In genomic region chr17:5486206-5487124, GRCh38 we compare ENCODE assay signal across 8 cellular contexts. TPM values are rescaled to one million over a fixed set of nuclear protein-coding genes. Genes with fewer than 3 reads are reported as not detected.
DNase-seq lines count a peak whose midpoint lies in the region; ATAC-seq, FAIRE-seq and TF ChIP-seq lines count a peak whose summit lies in the region.

TSS of gene MIS12 (plus strand) at chr17:5486566. CDS start at chr17:5488863, 2,297 bp downstream.

- DNase-seq in GM12892 (ENCODE audit: insufficient read length) (peak; percentile 86), NCI-H146 treated with DMSO at 0.1 percent for 48 hours (lab: John Stamatoyannopoulos, UW; ENCODE audit: unreplicated experiment) (peak; percentile 98), amniotic epithelial cell (ENCODE audit: low read depth) (peak; percentile 99), heart right ventricle (peak; percentile 93 to 99), posterior vena cava (ENCODE audit: low spot score) (peak; percentile 99), upper lobe of right lung (peak; percentile 98)

- intact Hi-C loops in T-helper 1 cell treated with Interleukin-12 subunit alpha and Interleukin-12 subunit beta and Interleukin-4 antibody, amounts not matched to agents 30 ng/mL and 1 ng/mL, for 36 hours (cut with micrococcal nuclease), result loop anchor here (1.0 to 5.0 kb wide), 14 partner anchors 15 to 1821 kb away; partner anchors contain the start of genes C1QBP, EIF5A, KIAA0753 and NLRP1
- intact Hi-C loops in heart right ventricle (cut with DNase I) (loop anchor here in 1 of 10 donors (2.0 kb wide), 1 partner anchor 68 kb away; the partner anchor contains the start of gene NUP88), posterior vena cava (cut with DNase I) (no loop called here), upper lobe of right lung (cut with DNase I) (no loop called here)

- TF ChIP-seq CTCF in heart right ventricle (IDR thresholded peaks at IDR 0.05) (no peak), upper lobe of right lung (IDR thresholded peaks at IDR 0.05) (no peak)

- peaks cover 0 to 67% (median 23%) of the 10 kb centered on the region in 9 donors for H3K36me3 ChIP-seq in heart right ventricle
- peaks cover 60% of the 10 kb centered on the region for H3K36me3 ChIP-seq in upper lobe of right lung

- peak; percentile 89 for ATAC-seq in HG02870 (IDR thresholded peaks at IDR 0.05; ENCODE audit: unreplicated experiment)
- ATAC-seq in heart right ventricle, result peak; percentile 95 to 99 (median 97)
- ATAC-seq in upper lobe of right lung, result peak; percentile 97

- peaks cover 4 to 42% (median 31%) of the 10 kb centered on the region in 9 donors for H3K4me1 ChIP-seq in heart right ventricle
- H3K4me1 ChIP-seq in upper lobe of right lung, result peaks cover 21% of the 10 kb centered on the region

- H3K9me3 ChIP-seq in heart right ventricle (no peaks in the 10 kb centered on the region), upper lobe of right lung (no peaks in the 10 kb centered on the region)

- H3K27ac ChIP-seq in heart right ventricle (peak within 1 kb of the TSS; percentile 97 to 100 (median 100)), upper lobe of right lung (peak within 1 kb of the TSS; percentile 100)

- WGBS in heart right ventricle, 2 donors, result 0 to 1% methylated on average over 75 to 77 of the region's 77 CpGs

- H3K27me3 ChIP-seq in heart right ventricle (no peaks in the 10 kb centered on the region), upper lobe of right lung (no peaks in the 10 kb centered on the region)

- peak; percentile 97 for FAIRE-seq in GM12892 (lab: Jason Lieb, UNC)

- TF ChIP-seq POLR2A in GM12892 (IDR thresholded peaks at IDR 0.05; ENCODE audit: low read depth, low read length), result peak; percentile 91

- H3K4me3 ChIP-seq in heart right ventricle, result peak within 1 kb of the TSS; percentile 65 to 96 (median 87)
- H3K4me3 ChIP-seq in upper lobe of right lung, result peak within 1 kb of the TSS; percentile 99

RNA-seq across cellular contexts. Expression of gene MIS12, which starts in this region (rescaled TPM):
- 19.8 TPM for polyA plus RNA-seq in GM12892 (2012; ENCODE audit: missing spikeins)
- 35.6 and 37.4 TPM in 2 replicates for total RNA-seq in T-helper 1 cell treated with Interleukin-12 subunit alpha and Interleukin-12 subunit beta and Interleukin-4 antibody, amounts not matched to agents 30 ng/mL and 1 ng/mL, for 36 hours
- total RNA-seq in heart right ventricle (10 to 100 TPM in 3 of 10 donors, 1 to 10 TPM in 7; 6.6 to 13.2 (median 9.4) TPM), posterior vena cava (10 to 100 TPM; 13.5 to 15.0 TPM), upper lobe of right lung (17.0 TPM)
- polyA plus RNA-seq in heart right ventricle, result 10 to 100 TPM in 1 of 2 donors, 1 to 10 TPM in 1; 9.5 to 13.0 TPM

Comparison
In these comparisons a context has a peak if more than half of its experiments do, and no peak if none do; other contexts are left out.
1. Peak in every context shown above with its lines: DNase-seq, ATAC-seq, H3K4me3 ChIP-seq and H3K27ac ChIP-seq.